ENCODE assay signal across 9 cellular contexts in genomic region chr1:98325646-98326441, GRCh38.
DNase-seq lines count a peak whose midpoint lies in the region; ATAC-seq and TF ChIP-seq lines count a peak whose summit lies in the region.
"Had no signal": no experiment of that assay in that cellular context is flagged by ENCODE, and none has a peak within 500 bp of the region (broad histone marks: within the 10 kb centered on the region; RNA-seq: fewer than 3 reads in every experiment).

No MANE protein-coding gene starts in this region.

- TF ChIP-seq CTCF in AG09309 (IDR thresholded peaks at IDR 0.05; ENCODE audit: control insufficient read depth, insufficient read depth, low read depth, low read length, missing control alignments) (no peak), prostate gland (IDR thresholded peaks at IDR 0.05) (no peak)

- DNase-seq in AG09309 (ENCODE audit: low read depth) (peak; percentile 77), NCI-H446 (lab: John Stamatoyannopoulos, UW) (peak; percentile 95), dermis microvascular lymphatic vessel endothelial cell (ENCODE audit: low read depth in 2 of 2) (peak; percentile 29 to 91), mesenteric fat pad (ENCODE audit: low spot score) (peak; percentile 88), prostate gland (ENCODE audit: low spot score) (no peak), NCI-H1436 treated with DMSO at 0.1 percent for 48 hours (lab: John Stamatoyannopoulos, UW) (no peak), T-helper 2 cell (no peak)
- DNase-seq: CD4-positive, alpha-beta T cell had no signal

- intact Hi-C loops in prostate gland (cut with DNase I), result no loop called here

- no peaks in the 10 kb centered on the region for H3K27me3 ChIP-seq in prostate gland (replicated peaks; ENCODE audit: insufficient read depth)

- H3K36me3 ChIP-seq in prostate gland, result no peaks in the 10 kb centered on the region

- 34% methylated on average over 7 of the region's 7 CpGs for WGBS in prostate gland

- no peaks in the 10 kb centered on the region for H3K4me1 ChIP-seq in prostate gland (replicated peaks)

- ATAC-seq in HG03097 (IDR thresholded peaks at IDR 0.05; ENCODE audit: low FRiP score, unreplicated experiment), result no peak

- no peak for TF ChIP-seq POLR2A in prostate gland (IDR thresholded peaks at IDR 0.05)

- H3K4me3 ChIP-seq in AG09309 (ENCODE audit: control insufficient read depth, low read depth, low read length), result no peak overlapping the region
- H3K4me3 ChIP-seq in prostate gland, result no peak overlapping the region

- no peak overlapping the region for H3K27ac ChIP-seq in prostate gland

- no peaks in the 10 kb centered on the region for H3K9me3 ChIP-seq in prostate gland

Comparison
In these comparisons a context has a peak if more than half of its experiments do, and no peak if none do; other contexts are left out.
1. DNase-seq: peak in AG09309 (single experiment), NCI-H446 (2 of 2), dermis microvascular lymphatic vessel endothelial cell (2 of 2) and mesenteric fat pad (single experiment); none in prostate gland (single experiment), NCI-H1436 treated with DMSO at 0.1 percent for 48 hours (single experiment) and T-helper 2 cell (0 of 5).